Comparison of ENCODE assay signal across 16 cellular contexts in the genomic region with DNA sequence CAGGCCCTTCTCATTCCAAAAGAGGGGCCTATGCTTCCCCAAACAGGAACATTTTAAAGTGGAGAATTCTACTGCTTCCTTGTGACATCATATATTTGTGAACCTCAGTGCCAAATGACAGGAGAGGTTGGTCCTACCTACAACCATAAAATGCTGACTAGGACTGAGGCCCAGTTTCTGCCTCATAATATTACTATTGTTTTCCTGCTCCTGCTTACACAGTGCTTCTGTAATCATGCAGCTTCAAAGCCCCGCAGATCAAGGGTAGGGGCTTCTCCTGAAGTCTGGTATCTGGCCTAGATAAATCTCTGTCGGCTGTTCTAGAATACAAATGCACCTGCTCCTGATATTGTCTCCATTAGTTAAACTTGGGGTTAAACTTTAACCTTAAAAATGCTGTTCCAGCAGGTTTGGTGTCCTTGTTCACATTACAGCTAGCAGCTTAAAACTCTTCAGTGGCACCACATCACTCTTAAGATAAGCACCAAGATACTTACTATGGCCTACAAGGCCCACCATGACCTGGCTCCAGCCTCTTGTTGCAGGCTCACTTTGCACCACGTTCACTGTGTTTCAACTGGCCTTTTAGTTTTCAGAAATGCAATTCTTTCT.
A peak's percentile ranks its signal among the peaks of the same experiment; 100 is the strongest.
DNase-seq lines count a peak whose midpoint lies in the region; ATAC-seq and TF ChIP-seq lines count a peak whose summit lies in the region.
"Had no signal": no experiment of that assay in that cellular context is flagged by ENCODE, and none has a peak within 500 bp of the region (broad histone marks: within the 10 kb centered on the region; RNA-seq: fewer than 3 reads in every experiment).

No MANE protein-coding gene starts in this region.

- no peaks in the 10 kb centered on the region for H3K27me3 ChIP-seq in endodermal cell (ENCODE audit: control insufficient read depth, insufficient read depth, low read length, poor library complexity, severe bottlenecking)

- WGBS in endodermal cell (ENCODE audit: insufficient coverage in 1 of 2, insufficient read length in 1 of 2), 2 experiments: 67 to 74% methylated on average over 3 of the region's 3 CpGs

- peak overlapping the region; percentile 5 for H3K4me3 ChIP-seq in endodermal cell (ENCODE audit: low read length)
- H3K4me3 ChIP-seq in mucosa of descending colon: no peak overlapping the region
- H3K4me3 ChIP-seq: HAP-1 had no signal

- no peaks in the 10 kb centered on the region for H3K9me3 Mint-ChIP-seq in endodermal cell
- H3K9me3 Mint-ChIP-seq in type B pancreatic cell: no peaks in the 10 kb centered on the region
- peaks cover 4% of the 10 kb centered on the region for H3K9me3 Mint-ChIP-seq in activated CD4-positive, alpha-beta T cell treated with anti-CD3 and anti-CD28 coated beads, Interleukin-2, amount 10 ng/mL, durations not matched to agents 7 days and 5 days
- peaks cover 6% of the 10 kb centered on the region for H3K9me3 Mint-ChIP-seq in activated naive CD4-positive, alpha-beta T cell treated with anti-CD3 and anti-CD28 coated beads, Interleukin-2, amount 10 ng/mL, durations not matched to agents 7 days and 5 days

- DNase-seq in NCI-H2196 (lab: John Stamatoyannopoulos, UW; ENCODE audit: unreplicated experiment) (peak; percentile 19), NCI-H2196 treated with DMSO at 0.1 percent for 48 hours (lab: John Stamatoyannopoulos, UW; ENCODE audit: unreplicated experiment) (no peak), endodermal cell (no peak), mucosa of descending colon (peak in 1 of 3 donors; percentile 63), type B pancreatic cell (ENCODE audit: extremely low spot score, unreplicated experiment) (no peak), NCI-H187 treated with DMSO at 0.1 percent for 48 hours (lab: John Stamatoyannopoulos, UW) (no peak)
- DNase-seq in activated CD4-positive, alpha-beta T cell treated with anti-CD3 and anti-CD28 coated beads, Interleukin-2, amount 10 ng/mL, durations not matched to agents 7 days and 5 days: no peak
- no peak for DNase-seq in activated naive CD4-positive, alpha-beta T cell treated with anti-CD3 and anti-CD28 coated beads, Interleukin-2, amount 10 ng/mL, durations not matched to agents 7 days and 5 days
- DNase-seq: C1 segment of cervical spinal cord, DND-41, GF-D8, NCI-H1417, NCI-H774, SHP77 treated with DMSO at 0.1 percent for 48 hours had no signal

- H3K36me3 Mint-ChIP-seq in endodermal cell (ENCODE audit: low read depth): no peaks in the 10 kb centered on the region
- no peaks in the 10 kb centered on the region for H3K36me3 Mint-ChIP-seq in type B pancreatic cell
- no peaks in the 10 kb centered on the region for H3K36me3 Mint-ChIP-seq in activated CD4-positive, alpha-beta T cell treated with anti-CD3 and anti-CD28 coated beads, Interleukin-2, amount 10 ng/mL, durations not matched to agents 7 days and 5 days (ENCODE audit: low read depth)
- H3K36me3 Mint-ChIP-seq in activated naive CD4-positive, alpha-beta T cell treated with anti-CD3 and anti-CD28 coated beads, Interleukin-2, amount 10 ng/mL, durations not matched to agents 7 days and 5 days: no peaks in the 10 kb centered on the region
- H3K36me3 Mint-ChIP-seq: IgD-negative memory B cell had no signal

- H3K4me1 Mint-ChIP-seq in endodermal cell: peaks cover 15% of the 10 kb centered on the region
- peaks cover 7% of the 10 kb centered on the region for H3K4me1 Mint-ChIP-seq in type B pancreatic cell (ENCODE audit: unreplicated experiment)
- no peaks in the 10 kb centered on the region for H3K4me1 Mint-ChIP-seq in activated CD4-positive, alpha-beta T cell treated with anti-CD3 and anti-CD28 coated beads, Interleukin-2, amount 10 ng/mL, durations not matched to agents 7 days and 5 days
- H3K4me1 Mint-ChIP-seq in activated naive CD4-positive, alpha-beta T cell treated with anti-CD3 and anti-CD28 coated beads, Interleukin-2, amount 10 ng/mL, durations not matched to agents 7 days and 5 days: no peaks in the 10 kb centered on the region
- H3K4me1 Mint-ChIP-seq: IgD-negative memory B cell had no signal

- H3K27ac ChIP-seq in endodermal cell (ENCODE audit: low read depth, low read length): no peak overlapping the region

- H3K9me3 ChIP-seq in endodermal cell (ENCODE audit: control insufficient read depth, low read length) (no peaks in the 10 kb centered on the region), mucosa of descending colon (no peaks in the 10 kb centered on the region)
- H3K9me3 ChIP-seq: HAP-1 had no signal

- TF ChIP-seq CTCF in endodermal cell (conservative IDR thresholded peaks at IDR 0.05): no peak
- TF ChIP-seq CTCF in mucosa of descending colon (IDR thresholded peaks at IDR 0.05): no peak
- TF ChIP-seq CTCF in type B pancreatic cell (conservative IDR thresholded peaks at IDR 0.05): no peak

- POLR2A ChIA-PET in activated CD4-positive, alpha-beta T cell treated with anti-CD3 and anti-CD28 coated beads, Interleukin-2, amount 10 ng/mL, durations not matched to agents 7 days and 5 days (lab: Charles Lee): no interaction called here

- H3K36me3 ChIP-seq in endodermal cell (ENCODE audit: control insufficient read depth, insufficient read depth, low read length) (no peaks in the 10 kb centered on the region), mucosa of descending colon (ENCODE audit: low read depth) (no peaks in the 10 kb centered on the region)
- H3K36me3 ChIP-seq: HAP-1 had no signal

- CTCF ChIA-PET in activated CD4-positive, alpha-beta T cell treated with anti-CD3 and anti-CD28 coated beads, Interleukin-2, amount 10 ng/mL, durations not matched to agents 7 days and 5 days (lab: Charles Lee): no interaction called here
- CTCF ChIA-PET in activated naive CD4-positive, alpha-beta T cell treated with anti-CD3 and anti-CD28 coated beads, Interleukin-2, amount 10 ng/mL, durations not matched to agents 7 days and 5 days (lab: Charles Lee): no interaction called here

- H3K27ac Mint-ChIP-seq in endodermal cell: no peak overlapping the region
- peak overlapping the region; percentile 40 for H3K27ac Mint-ChIP-seq in type B pancreatic cell
- H3K27ac Mint-ChIP-seq in activated CD4-positive, alpha-beta T cell treated with anti-CD3 and anti-CD28 coated beads, Interleukin-2, amount 10 ng/mL, durations not matched to agents 7 days and 5 days: no peak overlapping the region
- H3K27ac Mint-ChIP-seq in activated naive CD4-positive, alpha-beta T cell treated with anti-CD3 and anti-CD28 coated beads, Interleukin-2, amount 10 ng/mL, durations not matched to agents 7 days and 5 days: no peak overlapping the region
- H3K27ac Mint-ChIP-seq: IgD-negative memory B cell had no signal

- H3K4me1 ChIP-seq in endodermal cell (ENCODE audit: control insufficient read depth, insufficient read depth, low read length) (peaks cover 12% of the 10 kb centered on the region), mucosa of descending colon (ENCODE audit: low read depth) (peaks cover 10% of the 10 kb centered on the region)

- no peak overlapping the region for H3K4me3 Mint-ChIP-seq in endodermal cell
- no peak overlapping the region for H3K4me3 Mint-ChIP-seq in type B pancreatic cell
- no peak overlapping the region for H3K4me3 Mint-ChIP-seq in activated CD4-positive, alpha-beta T cell treated with anti-CD3 and anti-CD28 coated beads, Interleukin-2, amount 10 ng/mL, durations not matched to agents 7 days and 5 days
- no peak overlapping the region for H3K4me3 Mint-ChIP-seq in activated naive CD4-positive, alpha-beta T cell treated with anti-CD3 and anti-CD28 coated beads, Interleukin-2, amount 10 ng/mL, durations not matched to agents 7 days and 5 days
- H3K4me3 Mint-ChIP-seq: IgD-negative memory B cell had no signal

- no peak overlapping the region for H3K9ac ChIP-seq in endodermal cell (ENCODE audit: extremely low read depth, low read length, poor library complexity, severe bottlenecking)

- H3K27me3 Mint-ChIP-seq in endodermal cell (ENCODE audit: insufficient read depth) (no peaks in the 10 kb centered on the region), type B pancreatic cell (no peaks in the 10 kb centered on the region)
- H3K27me3 Mint-ChIP-seq in activated CD4-positive, alpha-beta T cell treated with anti-CD3 and anti-CD28 coated beads, Interleukin-2, amount 10 ng/mL, durations not matched to agents 7 days and 5 days: no peaks in the 10 kb centered on the region
- H3K27me3 Mint-ChIP-seq in activated naive CD4-positive, alpha-beta T cell treated with anti-CD3 and anti-CD28 coated beads, Interleukin-2, amount 10 ng/mL, durations not matched to agents 7 days and 5 days: no peaks in the 10 kb centered on the region

- intact Hi-C loops in mucosa of descending colon (cut with DNase I, micrococcal nuclease): no loop called here

- ATAC-seq in mucosa of descending colon: peak; percentile 98
